18 cellular contexts compared by ENCODE assay signal in the genomic region with DNA sequence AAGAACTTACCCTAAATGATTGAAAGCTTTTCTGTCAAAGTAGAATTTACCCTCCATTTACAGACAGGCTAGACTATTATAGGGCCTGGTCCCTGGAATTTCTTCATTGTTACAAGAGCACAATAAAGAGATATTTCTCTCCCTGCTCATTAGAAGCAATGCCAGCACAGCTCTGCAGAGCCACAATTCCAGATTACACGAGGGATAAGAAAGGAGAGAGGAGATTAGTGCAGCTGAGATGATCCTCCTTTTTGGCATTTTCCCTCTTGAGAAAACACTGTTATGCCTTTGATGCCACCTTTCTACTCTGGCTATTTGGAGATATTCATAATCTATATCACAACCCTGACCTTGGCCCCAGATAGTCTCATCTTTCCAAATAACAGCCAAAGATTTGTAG.
"Had no signal": no experiment of that assay in that cellular context is flagged by ENCODE, and none has a peak within 500 bp of the region (broad histone marks: within the 10 kb centered on the region; RNA-seq: fewer than 3 reads in every experiment).

No MANE protein-coding gene starts in this region.

- H3K27ac ChIP-seq: KMS-11 had no signal

- H3K4me2 ChIP-seq: KMS-11 had no signal

- H3K9ac ChIP-seq: KMS-11 had no signal

- DNase-seq: IMR-90, NCI-H1048, NCI-H1105, NCI-H1417, NCI-H1436 treated with DMSO at 0.1 percent for 48 hours, NCI-H1694, NCI-H187 treated with DMSO at 0.1 percent for 48 hours, NCI-H2029 treated with DMSO at 0.1 percent for 48 hours, NCI-H2171 treated with DMSO at 0.1 percent for 48 hours, NCI-H345, NCI-H510A treated with DMSO at 0.1 percent for 48 hours, NCI-H526, Right ventricle myocardium superior, RPMI8226 had no signal

- H3K4me3 ChIP-seq: K562 had no signal

- ATAC-seq: HepG2, K562, SK-N-SH treated with all-trans-retinoic acid at 6 μM for 48 hours had no signal
